In genomic region chrX:154654372-154654771, GRCh38 we compare ENCODE assay signal across 34 cellular contexts. TPM values are rescaled to one million over a fixed set of nuclear protein-coding genes. Genes with fewer than 3 reads are reported as not detected.
"Had no signal": no experiment of that assay in that cellular context is flagged by ENCODE, and none has a peak within 500 bp of the region (broad histone marks: within the 10 kb centered on the region; RNA-seq: fewer than 3 reads in every experiment).

No MANE protein-coding gene starts in this region.

- H3K27me3 ChIP-seq: SJCRH30 had no signal

- H3K36me3 ChIP-seq: SJCRH30 had no signal

- ATAC-seq: activated CD4-positive, alpha-beta T cell treated with anti-CD3 and anti-CD28 coated beads for 36 hours; activated CD4-positive, CD25-positive, alpha-beta regulatory T cell treated with anti-CD3 and anti-CD28 coated beads, Interleukin-2, amount 50 U/mL, for 24 hours; activated CD8-positive, alpha-beta T cell treated with anti-CD3 and anti-CD28 coated beads, Interleukin-2, amount 10 ng/mL, durations not matched to agents 7 days and 5 days; activated naive CD8-positive, alpha-beta T cell treated with anti-CD3 and anti-CD28 coated beads, Interleukin-2, amount 50 U/mL, for 24 hours; K562; Panc1; WTC11 had no signal

- H3K27ac ChIP-seq: SJCRH30, SK-N-MC had no signal

- H3K4me3 ChIP-seq: K562, SJCRH30, SK-N-MC had no signal

- H3K9me3 ChIP-seq: SJCRH30 had no signal

- DNase-seq: activated CD4-positive, alpha-beta T cell treated with anti-CD3 and anti-CD28 coated beads for 36 hours; activated CD4-positive, alpha-beta T cell treated with anti-CD3 and anti-CD28 coated beads, Interleukin-2, amount 10 ng/mL, durations not matched to agents 7 days and 5 days; activated CD4-positive, alpha-beta T cell treated with anti-CD3 and anti-CD28 coated beads, Interleukin-2, amount 50 U/mL, for 48 hours; activated CD8-positive, alpha-beta memory T cell treated with anti-CD3 and anti-CD28 coated beads, Interleukin-2, amount 50 U/mL, for 48 hours; activated CD8-positive, alpha-beta T cell treated with anti-CD3 and anti-CD28 coated beads, Interleukin-2, amount 10 ng/mL, durations not matched to agents 7 days and 5 days; activated effector memory CD4-positive, alpha-beta T cell treated with Interleukin-2 at 50 U/mL for 16 hours; activated naive CD4-positive, alpha-beta T cell treated with anti-CD3 and anti-CD28 coated beads, Interleukin-2, amount 10 ng/mL, durations not matched to agents 7 days and 5 days; activated naive CD8-positive, alpha-beta T cell treated with anti-CD3 and anti-CD28 coated beads, Interleukin-2, amount 50 U/mL, for 24 hours; activated T-cell treated with anti-CD3 and anti-CD28 coated beads, Interleukin-2, amount 50 U/mL, for 48 hours; anterior cingulate cortex; central memory CD4-positive, alpha-beta T cell; NCI-H1105; NCI-H1417 treated with DMSO at 0.1 percent for 48 hours; NCI-H187 treated with DMSO at 0.1 percent for 48 hours; NCI-H2081; NCI-H2171 treated with DMSO at 0.1 percent for 48 hours; NCI-H2227 treated with DMSO at 0.1 percent for 48 hours; NCI-H446; NCI-H510A treated with DMSO at 0.1 percent for 48 hours; NCI-H526 treated with DMSO at 0.1 percent for 48 hours; NCI-H774; SHP77; SJCRH30; T1000 had no signal

- H3K4me1 ChIP-seq: SJCRH30 had no signal

RNA-seq across cellular contexts. Expression of gene CTAG2, which starts 1.0 kb away (rescaled TPM):
- total RNA-seq: activated CD4-positive, alpha-beta T cell treated with anti-CD3 and anti-CD28 coated beads for 36 hours; activated CD4-positive, alpha-beta T cell treated with anti-CD3 and anti-CD28 coated beads, Interleukin-2, amount 10 ng/mL, durations not matched to agents 7 days and 5 days; activated CD8-positive, alpha-beta T cell treated with anti-CD3 and anti-CD28 coated beads, Interleukin-2, amount 10 ng/mL, durations not matched to agents 7 days and 5 days; bronchial epithelial cell; M059J; RPMI7951; T-helper 1 cell treated with Interleukin-12 subunit alpha and Interleukin-12 subunit beta and Interleukin-4 antibody, amounts not matched to agents 30 ng/mL and 1 ng/mL, for 36 hours; T-helper 2 cell treated with Interferon-gamma antibody and Interleukin-4, amounts not matched to agents 100 ng/mL and 5 ng/mL, for 36 hours; WTC11 had no signal

RNA-seq across cellular contexts. Expression of gene CTAG1B, which starts 35.3 kb away (rescaled TPM):
- total RNA-seq: activated CD4-positive, alpha-beta T cell treated with anti-CD3 and anti-CD28 coated beads for 36 hours; activated CD4-positive, alpha-beta T cell treated with anti-CD3 and anti-CD28 coated beads, Interleukin-2, amount 10 ng/mL, durations not matched to agents 7 days and 5 days; activated CD8-positive, alpha-beta T cell treated with anti-CD3 and anti-CD28 coated beads, Interleukin-2, amount 10 ng/mL, durations not matched to agents 7 days and 5 days; bronchial epithelial cell; K562; M059J; RPMI7951; SJCRH30; T-helper 1 cell treated with Interleukin-12 subunit alpha and Interleukin-12 subunit beta and Interleukin-4 antibody, amounts not matched to agents 30 ng/mL and 1 ng/mL, for 36 hours; T-helper 2 cell treated with Interferon-gamma antibody and Interleukin-4, amounts not matched to agents 100 ng/mL and 5 ng/mL, for 36 hours; WTC11 had no signal
- polyA plus RNA-seq: K562 had no signal
